9 cellular contexts compared by ENCODE assay signal in genomic region chr10:3045471-3046209, GRCh38. TPM values are rescaled to one million over a fixed set of nuclear protein-coding genes. Genes with fewer than 3 reads are reported as not detected.
DNase-seq lines count a peak whose midpoint lies in the region; ATAC-seq lines count a peak whose summit lies in the region.
"Had no signal": no experiment of that assay in that cellular context is flagged by ENCODE, and none has a peak within 500 bp of the region (broad histone marks: within the 10 kb centered on the region; RNA-seq: fewer than 3 reads in every experiment).

No MANE protein-coding gene starts in this region.

- DNase-seq in CD1c-positive myeloid dendritic cell (ENCODE audit: extremely low spot score) (peak; percentile 45), SJSA1 (ENCODE audit: low read depth in 1 of 2, low spot score in 2 of 2) (peak; percentile 97), foreskin melanocyte (peak; percentile 52), non-pigmented ciliary epithelial cell (ENCODE audit: low read depth) (peak; percentile 59), OCI-M2 (lab: John Stamatoyannopoulos, UW; ENCODE audit: unreplicated experiment) (no peak), NCI-H526 treated with DMSO at 0.1 percent for 48 hours (lab: John Stamatoyannopoulos, UW) (no peak)

- H3K9me3 ChIP-seq in SJSA1 (replicated peaks), result no peaks in the 10 kb centered on the region

- H3K4me3 ChIP-seq in SJSA1, result no peak overlapping the region

- peak overlapping the region; percentile 69 for H3K27ac ChIP-seq in SJSA1
- H3K27ac ChIP-seq: KMS-11 had no signal

- H3K36me3 ChIP-seq in SJSA1, result no peaks in the 10 kb centered on the region

- no peak for ATAC-seq in GM21737 (IDR thresholded peaks at IDR 0.05; ENCODE audit: unreplicated experiment)
- ATAC-seq in HG02852 (IDR thresholded peaks at IDR 0.05; ENCODE audit: unreplicated experiment), result no peak

- no peaks in the 10 kb centered on the region for H3K27me3 ChIP-seq in SJSA1 (replicated peaks)

- H3K4me1 ChIP-seq in SJSA1 (replicated peaks), result peaks cover 57% of the 10 kb centered on the region

RNA-seq across cellular contexts. Expression of gene PFKP, which starts 21.7 kb away (rescaled TPM):
- 515 and 604 TPM in 2 replicates for total RNA-seq in SJSA1 (2014; rRNA removed; shearing (Covaris generic))

Comparison
In these comparisons a context has a peak if more than half of its experiments do, and no peak if none do; other contexts are left out.
1. DNase-seq: peak in CD1c-positive myeloid dendritic cell (single experiment), SJSA1 (2 of 2), foreskin melanocyte (single experiment) and non-pigmented ciliary epithelial cell (single experiment); none in OCI-M2 (single experiment) and NCI-H526 treated with DMSO at 0.1 percent for 48 hours (single experiment).